In genomic region chr20:57609086-57609841, GRCh38 we compare ENCODE assay signal across 20 cellular contexts. TPM values are rescaled to one million over a fixed set of nuclear protein-coding genes. Genes with fewer than 3 reads are reported as not detected.
DNase-seq lines count a peak whose midpoint lies in the region; ATAC-seq and TF ChIP-seq lines count a peak whose summit lies in the region.
"Had no signal": no experiment of that assay in that cellular context is flagged by ENCODE, and none has a peak within 500 bp of the region (broad histone marks: within the 10 kb centered on the region; RNA-seq: fewer than 3 reads in every experiment).

No MANE protein-coding gene starts in this region.

- no peak for ATAC-seq in lower lobe of right lung
- ATAC-seq: Right ventricle myocardium inferior had no signal

- no peak for TF ChIP-seq POLR2A in transverse colon (IDR thresholded peaks at IDR 0.05)

- WGBS in transverse colon (ENCODE audit: low coverage in 1 of 2), 2 donors = 80 to 87% methylated on average over 1 to 16 of the region's 16 CpGs

- TF ChIP-seq CTCF in GM12865 (IDR thresholded peaks at IDR 0.05; ENCODE audit: insufficient read depth, low read depth, low read length, missing control alignments) = no peak
- no peak for TF ChIP-seq CTCF in lower lobe of right lung (IDR thresholded peaks at IDR 0.05)
- no peak for TF ChIP-seq CTCF in transverse colon (IDR thresholded peaks at IDR 0.05)
- TF ChIP-seq CTCF in HFFc6 (IDR thresholded peaks at IDR 0.05) = no peak

- H3K4me3 ChIP-seq in GM12865 (ENCODE audit: low read depth, low read length) = no peak overlapping the region
- H3K4me3 ChIP-seq in lower lobe of right lung = no peak overlapping the region
- H3K4me3 ChIP-seq in transverse colon = no peak overlapping the region
- H3K4me3 ChIP-seq: HAP-1, SK-N-MC had no signal

- no peak overlapping the region for H3K27ac ChIP-seq in lower lobe of right lung
- H3K27ac ChIP-seq in transverse colon = no peak overlapping the region
- H3K27ac ChIP-seq: KMS-11, SK-N-MC had no signal

- intact Hi-C loops in lower lobe of right lung (cut with DNase I) (loop anchor here (10.0 kb wide), 1 partner anchor 596 kb away; no protein-coding TSS in a partner anchor), transverse colon (cut with DNase I; ENCODE audit: low total_unique reads) (no loop called here)

- H3K4me1 Mint-ChIP-seq in HFFc6 (ENCODE audit: low read depth) = no peaks in the 10 kb centered on the region

- H3K36me3 ChIP-seq in lower lobe of right lung (no peaks in the 10 kb centered on the region), transverse colon (no peaks in the 10 kb centered on the region)
- H3K36me3 ChIP-seq: HAP-1 had no signal

- in situ Hi-C loops in transverse colon (cut with MboI; ENCODE audit: low pct_ligation_motif_present in 1 of 4, low pct_unique_long_range_greater_than_20kb in 1 of 4, low sequenced_read_pairs in 3 of 4) = loop anchor here in 2 of 4 donors (10.0 to 25.0 kb wide), 2 partner anchors 222 to 596 kb away; partner anchors contain the start of gene RBM38 (in 1 of the 2)

- DNase-seq in GM12865 (ENCODE audit: low read depth) (peak; percentile 42), NCI-H526 treated with DMSO at 0.1 percent for 48 hours (lab: John Stamatoyannopoulos, UW) (peak; percentile 62), lower lobe of right lung (peak; percentile 29), transverse colon (peak; percentile 4), HFFc6 (no peak), RPMI8226 (no peak)
- DNase-seq in activated naive CD4-positive, alpha-beta T cell treated with anti-CD3 and anti-CD28 coated beads, Interleukin-2, amount 50 U/mL, for 16 hours = no peak
- DNase-seq: CD4-positive, CD25-positive, alpha-beta regulatory T cell; DMS153; NCI-H1048; NCI-H1436 treated with DMSO at 0.1 percent for 48 hours; NCI-H2081; NCI-H510A had no signal

- peaks cover 32% of the 10 kb centered on the region for H3K27me3 Mint-ChIP-seq in HFFc6 (ENCODE audit: insufficient read depth)

- no peaks in the 10 kb centered on the region for H3K4me1 ChIP-seq in lower lobe of right lung
- peaks cover 0 to 14% (median 5%) of the 10 kb centered on the region in 4 donors for H3K4me1 ChIP-seq in transverse colon
- H3K4me1 ChIP-seq: Caco-2, HAP-1 had no signal

- no peak overlapping the region for H3K4me3 Mint-ChIP-seq in HFFc6
- H3K4me3 Mint-ChIP-seq: CD4-positive, CD25-positive, alpha-beta regulatory T cell had no signal

- no peak overlapping the region for H3K27ac Mint-ChIP-seq in HFFc6

- H3K27me3 ChIP-seq in lower lobe of right lung (ENCODE audit: low read depth) (peaks cover 8% of the 10 kb centered on the region), transverse colon (no peaks in the 10 kb centered on the region)

- H3K9me3 ChIP-seq in lower lobe of right lung (no peaks in the 10 kb centered on the region), transverse colon (no peaks in the 10 kb centered on the region)
- H3K9me3 ChIP-seq: Caco-2, HAP-1 had no signal

- H3K36me3 Mint-ChIP-seq in HFFc6 (ENCODE audit: low read depth) = no peaks in the 10 kb centered on the region

- no peak for TF ChIP-seq EP300 in transverse colon (IDR thresholded peaks at IDR 0.05; ENCODE audit: low read depth)

- no peaks in the 10 kb centered on the region for H3K9me3 Mint-ChIP-seq in HFFc6
- H3K9me3 Mint-ChIP-seq: CD4-positive, CD25-positive, alpha-beta regulatory T cell had no signal

RNA-seq across cellular contexts. Expression of gene ZBP1, which starts 11.0 kb away (rescaled TPM):
- total RNA-seq in lower lobe of right lung (5.8 TPM), transverse colon (1 to 10 TPM in 2 of 4 donors, not detected in 2; 1.6 to 4.4 TPM)
- total RNA-seq in HFFc6 (2021; fragmentation: NEBNext Ultra II Directional; extraction: Animal tissue kit (Norgen Biotek cat#: 25700)) = not detected
- total RNA-seq: A673, Caco-2 had no signal

RNA-seq across cellular contexts. Expression of gene PCK1, which starts 48.4 kb away (rescaled TPM):
- not detected for total RNA-seq in lower lobe of right lung
- total RNA-seq in transverse colon = 100 to 1,000 TPM; 395 to 794 (median 739) TPM
- not detected for total RNA-seq in HFFc6 (2021; fragmentation: NEBNext Ultra II Directional; extraction: Animal tissue kit (Norgen Biotek cat#: 25700))
- total RNA-seq: A673; Caco-2; CD4-positive, CD25-positive, alpha-beta regulatory T cell; M059J had no signal

Comparison
In these comparisons a context has a peak if more than half of its experiments do, and no peak if none do; other contexts are left out.
1. DNase-seq: peak in GM12865 (single experiment), NCI-H526 treated with DMSO at 0.1 percent for 48 hours (single experiment), lower lobe of right lung (single experiment) and transverse colon (single experiment); none in HFFc6 (single experiment), activated naive CD4-positive, alpha-beta T cell treated with anti-CD3 and anti-CD28 coated beads, Interleukin-2, amount 50 U/mL, for 16 hours (single experiment) and RPMI8226 (single experiment).
2. RNA of gene PCK1, which starts 48.4 kb away (total RNA-seq): 395 to 794 TPM in transverse colon; not detected in lower lobe of right lung (single experiment) and not detected in HFFc6; every median in the first group is over 100 times any median in the second.